ENCODE assay signal across 1 cellular context in genomic region chr17:41579484-41580243, GRCh38.
A peak's percentile ranks its signal among the peaks of the same experiment; 100 is the strongest.
TF ChIP-seq lines count a peak whose summit lies in the region.

No MANE protein-coding gene starts in this region.

TF ChIP-seq in H1, 55 proteins besides CTCF, POLR2A, EP300 and RAD21:
- TF ChIP-seq SP2 (IDR thresholded peaks at IDR 0.05; ENCODE audit: low read length) (no peak), EGR1 (IDR thresholded peaks at IDR 0.05; ENCODE audit: borderline replicate concordance, low read depth, low read length) (no peak), SAP30 (IDR thresholded peaks at IDR 0.05; ENCODE audit: insufficient read depth, insufficient replicate concordance, low read length) (no peak), SIN3A (conservative IDR thresholded peaks at IDR 0.05 in 1 of 2, IDR thresholded peaks at IDR 0.05 in 1 of 2; ENCODE audit: low read depth in 1 of 2, low read length in 2 of 2) (no peak; a peak in 1 of 4 replicates), RXRA (IDR thresholded peaks at IDR 0.05; ENCODE audit: insufficient read depth, low read depth, low read length) (no peak), BRCA1 (IDR thresholded peaks at IDR 0.05; ENCODE audit: low read depth, low read length) (no peak), HDAC6 (IDR thresholded peaks at IDR 0.05; ENCODE audit: low read depth, low read length) (no peak), SP1 (IDR thresholded peaks at IDR 0.05; ENCODE audit: low read depth, low read length) (no peak), SRF (IDR thresholded peaks at IDR 0.05; ENCODE audit: low read depth, low read length) (no peak), JUND (IDR thresholded peaks at IDR 0.05; ENCODE audit: low read length) (no peak), KDM4A (IDR thresholded peaks at IDR 0.05; ENCODE audit: low read depth, low read length, severe bottlenecking) (peak; percentile 28), NANOG (IDR thresholded peaks at IDR 0.05; ENCODE audit: insufficient read depth, low read depth, low read length, poor library complexity, severe bottlenecking) (no peak), SIX5 (IDR thresholded peaks at IDR 0.05; ENCODE audit: low read depth, low read length) (no peak), POU5F1 (IDR thresholded peaks at IDR 0.05; ENCODE audit: low read depth, low read length) (no peak), TEAD4 (IDR thresholded peaks at IDR 0.05; ENCODE audit: low read depth, low read length) (no peak), SP4 (IDR thresholded peaks at IDR 0.05; ENCODE audit: low read length) (no peak), BCL11A (IDR thresholded peaks at IDR 0.05; ENCODE audit: low read depth in 2 of 2, low read length in 2 of 2) (no peak), CBX8 (IDR thresholded peaks at IDR 0.05; ENCODE audit: borderline replicate concordance, low read depth, low read length) (no peak), CBX5 (IDR thresholded peaks at IDR 0.05; ENCODE audit: low read depth, low read length) (no peak), BACH1 (IDR thresholded peaks at IDR 0.05; ENCODE audit: low read length) (no peak), RFX5 (IDR thresholded peaks at IDR 0.05; ENCODE audit: borderline replicate concordance, low read depth, low read length) (no peak), YY1 (IDR thresholded peaks at IDR 0.05; ENCODE audit: low read depth, low read length) (no peak), TBP (IDR thresholded peaks at IDR 0.05; ENCODE audit: low read depth, low read length) (peak; percentile 72; the same call in 1 of the 2 replicates), RNF2 (IDR thresholded peaks at IDR 0.05; ENCODE audit: borderline replicate concordance, low read depth, low read length, missing control alignments, poor library complexity, severe bottlenecking) (no peak), ASH2L (IDR thresholded peaks at IDR 0.05; ENCODE audit: low read length) (no peak), KDM5A (IDR thresholded peaks at IDR 0.05; ENCODE audit: low read length) (no peak), CEBPB (IDR thresholded peaks at IDR 0.05; ENCODE audit: low read depth, low read length) (no peak), MAFK (IDR thresholded peaks at IDR 0.05; ENCODE audit: low read depth, low read length) (no peak), SUZ12 (IDR thresholded peaks at IDR 0.05; ENCODE audit: low read length) (no peak), CHD2 (IDR thresholded peaks at IDR 0.05; ENCODE audit: low read length) (no peak), SIRT6 (IDR thresholded peaks at IDR 0.05; ENCODE audit: low read length) (no peak), POLR2AphosphoS5 (IDR thresholded peaks at IDR 0.05; ENCODE audit: low read depth, low read length) (peak; percentile 75), KDM1A (IDR thresholded peaks at IDR 0.05; ENCODE audit: borderline replicate concordance, low read length) (no peak), FOSL1 (IDR thresholded peaks at IDR 0.05; ENCODE audit: insufficient read depth, low read depth, low read length) (no peak), TAF1 (IDR thresholded peaks at IDR 0.05; ENCODE audit: low read depth, low read length) (peak; percentile 82), CTBP2 (IDR thresholded peaks at IDR 0.05; ENCODE audit: borderline replicate concordance, insufficient read depth, insufficient read length, low read length) (no peak), CHD1 (IDR thresholded peaks at IDR 0.05; ENCODE audit: low read depth, low read length) (no peak), TAF7 (optimal IDR thresholded peaks at IDR 0.05; ENCODE audit: borderline replicate concordance, low read depth, low read length) (no peak), HDAC2 (IDR thresholded peaks at IDR 0.05; ENCODE audit: borderline replicate concordance in 1 of 2, low read depth in 2 of 2, low read length in 2 of 2) (no peak), JUN (IDR thresholded peaks at IDR 0.05; ENCODE audit: low read depth, low read length) (no peak), ATF2 (IDR thresholded peaks at IDR 0.05; ENCODE audit: low read length) (no peak), USF2 (IDR thresholded peaks at IDR 0.05; ENCODE audit: low read length) (peak; percentile 76), ZNF274 (IDR thresholded peaks at IDR 0.05; ENCODE audit: borderline replicate concordance, extremely low read depth, low read length) (no peak), TCF12 (IDR thresholded peaks at IDR 0.05; ENCODE audit: low read depth, low read length) (no peak), GABPA (IDR thresholded peaks at IDR 0.05; ENCODE audit: borderline replicate concordance, insufficient read depth, low read length) (no peak), GTF2F1 (IDR thresholded peaks at IDR 0.05; ENCODE audit: borderline replicate concordance, low read depth, low read length) (peak; percentile 10; the same call in 1 of the 2 replicates), RBBP5 (IDR thresholded peaks at IDR 0.05; ENCODE audit: borderline replicate concordance, low read depth, low read length) (no peak), EZH2 (IDR thresholded peaks at IDR 0.05; ENCODE audit: low read depth, low read length, severe bottlenecking) (no peak), PHF8 (conservative IDR thresholded peaks at IDR 0.05; ENCODE audit: low read depth, low read length) (no peak), E2F6 (IDR thresholded peaks at IDR 0.05) (no peak), CREB1 (IDR thresholded peaks at IDR 0.05) (no peak), NRF1 (IDR thresholded peaks at IDR 0.05; ENCODE audit: low read depth, low read length) (no peak)
- TF ChIP-seq, protein P1, sequence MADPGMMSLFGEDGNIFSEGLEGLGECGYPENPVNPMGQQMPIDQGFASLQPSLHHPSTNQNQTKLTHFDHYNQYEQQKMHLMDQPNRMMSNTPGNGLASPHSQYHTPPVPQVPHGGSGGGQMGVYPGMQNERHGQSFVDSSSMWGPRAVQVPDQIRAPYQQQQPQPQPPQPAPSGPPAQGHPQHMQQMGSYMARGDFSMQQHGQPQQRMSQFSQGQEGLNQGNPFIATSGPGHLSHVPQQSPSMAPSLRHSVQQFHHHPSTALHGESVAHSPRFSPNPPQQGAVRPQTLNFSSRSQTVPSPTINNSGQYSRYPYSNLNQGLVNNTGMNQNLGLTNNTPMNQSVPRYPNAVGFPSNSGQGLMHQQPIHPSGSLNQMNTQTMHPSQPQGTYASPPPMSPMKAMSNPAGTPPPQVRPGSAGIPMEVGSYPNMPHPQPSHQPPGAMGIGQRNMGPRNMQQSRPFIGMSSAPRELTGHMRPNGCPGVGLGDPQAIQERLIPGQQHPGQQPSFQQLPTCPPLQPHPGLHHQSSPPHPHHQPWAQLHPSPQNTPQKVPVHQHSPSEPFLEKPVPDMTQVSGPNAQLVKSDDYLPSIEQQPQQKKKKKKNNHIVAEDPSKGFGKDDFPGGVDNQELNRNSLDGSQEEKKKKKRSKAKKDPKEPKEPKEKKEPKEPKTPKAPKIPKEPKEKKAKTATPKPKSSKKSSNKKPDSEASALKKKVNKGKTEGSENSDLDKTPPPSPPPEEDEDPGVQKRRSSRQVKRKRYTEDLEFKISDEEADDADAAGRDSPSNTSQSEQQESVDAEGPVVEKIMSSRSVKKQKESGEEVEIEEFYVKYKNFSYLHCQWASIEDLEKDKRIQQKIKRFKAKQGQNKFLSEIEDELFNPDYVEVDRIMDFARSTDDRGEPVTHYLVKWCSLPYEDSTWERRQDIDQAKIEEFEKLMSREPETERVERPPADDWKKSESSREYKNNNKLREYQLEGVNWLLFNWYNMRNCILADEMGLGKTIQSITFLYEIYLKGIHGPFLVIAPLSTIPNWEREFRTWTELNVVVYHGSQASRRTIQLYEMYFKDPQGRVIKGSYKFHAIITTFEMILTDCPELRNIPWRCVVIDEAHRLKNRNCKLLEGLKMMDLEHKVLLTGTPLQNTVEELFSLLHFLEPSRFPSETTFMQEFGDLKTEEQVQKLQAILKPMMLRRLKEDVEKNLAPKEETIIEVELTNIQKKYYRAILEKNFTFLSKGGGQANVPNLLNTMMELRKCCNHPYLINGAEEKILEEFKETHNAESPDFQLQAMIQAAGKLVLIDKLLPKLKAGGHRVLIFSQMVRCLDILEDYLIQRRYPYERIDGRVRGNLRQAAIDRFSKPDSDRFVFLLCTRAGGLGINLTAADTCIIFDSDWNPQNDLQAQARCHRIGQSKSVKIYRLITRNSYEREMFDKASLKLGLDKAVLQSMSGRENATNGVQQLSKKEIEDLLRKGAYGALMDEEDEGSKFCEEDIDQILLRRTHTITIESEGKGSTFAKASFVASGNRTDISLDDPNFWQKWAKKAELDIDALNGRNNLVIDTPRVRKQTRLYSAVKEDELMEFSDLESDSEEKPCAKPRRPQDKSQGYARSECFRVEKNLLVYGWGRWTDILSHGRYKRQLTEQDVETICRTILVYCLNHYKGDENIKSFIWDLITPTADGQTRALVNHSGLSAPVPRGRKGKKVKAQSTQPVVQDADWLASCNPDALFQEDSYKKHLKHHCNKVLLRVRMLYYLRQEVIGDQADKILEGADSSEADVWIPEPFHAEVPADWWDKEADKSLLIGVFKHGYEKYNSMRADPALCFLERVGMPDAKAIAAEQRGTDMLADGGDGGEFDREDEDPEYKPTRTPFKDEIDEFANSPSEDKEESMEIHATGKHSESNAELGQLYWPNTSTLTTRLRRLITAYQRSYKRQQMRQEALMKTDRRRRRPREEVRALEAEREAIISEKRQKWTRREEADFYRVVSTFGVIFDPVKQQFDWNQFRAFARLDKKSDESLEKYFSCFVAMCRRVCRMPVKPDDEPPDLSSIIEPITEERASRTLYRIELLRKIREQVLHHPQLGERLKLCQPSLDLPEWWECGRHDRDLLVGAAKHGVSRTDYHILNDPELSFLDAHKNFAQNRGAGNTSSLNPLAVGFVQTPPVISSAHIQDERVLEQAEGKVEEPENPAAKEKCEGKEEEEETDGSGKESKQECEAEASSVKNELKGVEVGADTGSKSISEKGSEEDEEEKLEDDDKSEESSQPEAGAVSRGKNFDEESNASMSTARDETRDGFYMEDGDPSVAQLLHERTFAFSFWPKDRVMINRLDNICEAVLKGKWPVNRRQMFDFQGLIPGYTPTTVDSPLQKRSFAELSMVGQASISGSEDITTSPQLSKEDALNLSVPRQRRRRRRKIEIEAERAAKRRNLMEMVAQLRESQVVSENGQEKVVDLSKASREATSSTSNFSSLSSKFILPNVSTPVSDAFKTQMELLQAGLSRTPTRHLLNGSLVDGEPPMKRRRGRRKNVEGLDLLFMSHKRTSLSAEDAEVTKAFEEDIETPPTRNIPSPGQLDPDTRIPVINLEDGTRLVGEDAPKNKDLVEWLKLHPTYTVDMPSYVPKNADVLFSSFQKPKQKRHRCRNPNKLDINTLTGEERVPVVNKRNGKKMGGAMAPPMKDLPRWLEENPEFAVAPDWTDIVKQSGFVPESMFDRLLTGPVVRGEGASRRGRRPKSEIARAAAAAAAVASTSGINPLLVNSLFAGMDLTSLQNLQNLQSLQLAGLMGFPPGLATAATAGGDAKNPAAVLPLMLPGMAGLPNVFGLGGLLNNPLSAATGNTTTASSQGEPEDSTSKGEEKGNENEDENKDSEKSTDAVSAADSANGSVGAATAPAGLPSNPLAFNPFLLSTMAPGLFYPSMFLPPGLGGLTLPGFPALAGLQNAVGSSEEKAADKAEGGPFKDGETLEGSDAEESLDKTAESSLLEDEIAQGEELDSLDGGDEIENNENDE (IDR thresholded peaks at IDR 0.05; ENCODE audit: insufficient replicate concordance, low read length), result no peak
- TF ChIP-seq, protein P2, sequence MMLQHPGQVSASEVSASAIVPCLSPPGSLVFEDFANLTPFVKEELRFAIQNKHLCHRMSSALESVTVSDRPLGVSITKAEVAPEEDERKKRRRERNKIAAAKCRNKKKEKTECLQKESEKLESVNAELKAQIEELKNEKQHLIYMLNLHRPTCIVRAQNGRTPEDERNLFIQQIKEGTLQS (IDR thresholded peaks at IDR 0.05; ENCODE audit: insufficient read depth, low read depth, low read length), result peak; percentile 61; the same call in 1 of the 2 replicates
- TF ChIP-seq, protein P3, sequence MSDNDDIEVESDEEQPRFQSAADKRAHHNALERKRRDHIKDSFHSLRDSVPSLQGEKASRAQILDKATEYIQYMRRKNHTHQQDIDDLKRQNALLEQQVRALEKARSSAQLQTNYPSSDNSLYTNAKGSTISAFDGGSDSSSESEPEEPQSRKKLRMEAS (IDR thresholded peaks at IDR 0.05), result peak; percentile 34
